10 cellular contexts compared by ENCODE assay signal in the genomic region with DNA sequence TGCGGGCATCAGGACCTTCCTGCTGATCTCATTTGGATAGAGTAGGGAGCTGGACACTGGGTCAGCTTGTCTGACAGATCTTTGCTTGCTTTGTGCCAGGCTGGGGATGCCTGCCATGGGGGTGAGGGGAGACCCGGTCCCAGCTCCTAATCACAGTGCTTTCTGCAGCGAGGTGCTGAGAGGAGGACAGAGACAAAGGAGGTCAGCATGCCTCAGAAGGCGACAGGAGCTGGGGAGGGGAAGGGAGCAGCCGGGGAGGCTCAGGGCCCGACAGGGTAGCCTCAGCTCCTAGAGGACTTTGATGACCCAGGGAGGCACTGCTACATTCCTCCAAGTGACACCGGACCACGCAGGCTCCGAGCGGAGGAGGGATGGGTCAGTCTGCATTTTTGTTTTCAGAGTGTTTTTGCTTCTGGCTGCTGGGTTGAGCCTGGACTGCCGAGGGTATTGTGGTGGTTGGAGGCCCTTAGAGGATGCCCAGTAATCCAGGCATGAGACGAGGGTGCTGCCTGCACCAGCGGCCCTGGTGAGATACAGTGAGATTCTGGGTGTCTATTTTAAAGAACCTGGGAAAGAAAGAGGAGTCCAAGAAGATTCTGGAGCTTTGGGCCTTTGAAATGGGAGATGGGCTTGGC. TPM values are rescaled to one million over a fixed set of nuclear protein-coding genes. Genes with fewer than 3 reads are reported as not detected.
DNase-seq lines count a peak whose midpoint lies in the region; ATAC-seq and TF ChIP-seq lines count a peak whose summit lies in the region.
"Had no signal": no experiment of that assay in that cellular context is flagged by ENCODE, and none has a peak within 500 bp of the region (broad histone marks: within the 10 kb centered on the region; RNA-seq: fewer than 3 reads in every experiment).

No MANE protein-coding gene starts in this region.

- no peaks in the 10 kb centered on the region for H3K9me2 ChIP-seq in OCI-LY1 (ENCODE audit: low read depth, low read length)

- H3K27ac ChIP-seq in OCI-LY1 (ENCODE audit: low read depth, low read length, poor library complexity, severe bottlenecking) (peak overlapping the region; percentile 97), cardiac muscle cell (peak overlapping the region; percentile 93), prostate gland (peak overlapping the region; percentile 67 to 78)
- H3K27ac ChIP-seq: HL-60 had no signal

- 43% methylated on average over 13 of the region's 13 CpGs for WGBS in prostate gland
- 69 to 79% methylated on average over 12 to 13 of the region's 13 CpGs for WGBS in lower leg skin, 2 donors

- H3K9me3 ChIP-seq in Caco-2 (no peaks in the 10 kb centered on the region), OCI-LY1 (ENCODE audit: low read length) (no peaks in the 10 kb centered on the region), cardiac muscle cell (ENCODE audit: low read depth) (no peaks in the 10 kb centered on the region), prostate gland (no peaks in the 10 kb centered on the region)

- H3K27me3 ChIP-seq in Caco-2 (replicated peaks; ENCODE audit: control insufficient read depth, insufficient read depth, low read length) (no peaks in the 10 kb centered on the region), OCI-LY1 (ENCODE audit: insufficient read depth, low read length) (no peaks in the 10 kb centered on the region), cardiac muscle cell (no peaks in the 10 kb centered on the region), prostate gland (replicated peaks; ENCODE audit: insufficient read depth) (no peaks in the 10 kb centered on the region)

- TF ChIP-seq CTCF in Caco-2 (IDR thresholded peaks at IDR 0.05; ENCODE audit: insufficient read depth in 1 of 2, low read depth in 1 of 2, low read length in 1 of 2, severe bottlenecking in 1 of 2, unreplicated experiment in 1 of 2) = no peak
- no peak for TF ChIP-seq CTCF in OCI-LY1 (IDR thresholded peaks at IDR 0.05; ENCODE audit: low read length)
- no peak for TF ChIP-seq CTCF in cardiac muscle cell (IDR thresholded peaks at IDR 0.05; ENCODE audit: low read depth, low read length)
- TF ChIP-seq CTCF in prostate gland (IDR thresholded peaks at IDR 0.05) = no peak
- TF ChIP-seq CTCF in lower leg skin (IDR thresholded peaks at IDR 0.05) = no peak

- H3K4me3 ChIP-seq in Caco-2 (ENCODE audit: low read depth, low read length) = no peak overlapping the region
- H3K4me3 ChIP-seq in OCI-LY1 (ENCODE audit: low read depth, low read length, poor library complexity, severe bottlenecking) = peak overlapping the region; percentile 74
- no peak overlapping the region for H3K4me3 ChIP-seq in cardiac muscle cell
- H3K4me3 ChIP-seq in prostate gland = no peak overlapping the region
- no peak overlapping the region for H3K4me3 ChIP-seq in lower leg skin (ENCODE audit: low read depth, poor library complexity, severe bottlenecking)

- CTCF ChIA-PET in Caco-2 (lab: Charles Lee) = no interaction called here

- no peaks in the 10 kb centered on the region for H3K27me3 Mint-ChIP-seq in Caco-2 (ENCODE audit: insufficient read depth, unreplicated experiment)

- peaks cover 25% of the 10 kb centered on the region for H3K36me3 Mint-ChIP-seq in Caco-2 (ENCODE audit: insufficient read depth, unreplicated experiment)

- intact Hi-C loops in Caco-2 (cut with micrococcal nuclease; ENCODE audit: unreplicated experiment) (no loop called here), prostate gland (cut with DNase I) (loop anchor here (10.0 kb wide), 1 partner anchor 316 kb away; the partner anchor contains the start of gene PMEPA1), lower leg skin (cut with DNase I; ENCODE audit: low total_unique reads) (no loop called here)

- no peak overlapping the region for H3K4me3 Mint-ChIP-seq in Caco-2 (ENCODE audit: unreplicated experiment)

- no peak for ATAC-seq in GM18868 (IDR thresholded peaks at IDR 0.05; ENCODE audit: unreplicated experiment)

- H3K4me1 ChIP-seq in Caco-2 (no peaks in the 10 kb centered on the region), OCI-LY1 (ENCODE audit: insufficient read depth, low read length, severe bottlenecking) (peaks cover 77% of the 10 kb centered on the region), cardiac muscle cell (ENCODE audit: low read depth) (peaks cover 70% of the 10 kb centered on the region), prostate gland (replicated peaks) (no peaks in the 10 kb centered on the region)

- H3K9me3 Mint-ChIP-seq in Caco-2 (ENCODE audit: unreplicated experiment) = no peaks in the 10 kb centered on the region

- peak overlapping the region; percentile 47 for H3K27ac Mint-ChIP-seq in Caco-2 (ENCODE audit: unreplicated experiment)

- DNase-seq in Caco-2 (no peak), cardiac muscle cell (ENCODE audit: low read depth in 1 of 2, low spot score in 1 of 2) (no peak), prostate gland (ENCODE audit: low spot score) (no peak), LoVo (ENCODE audit: low spot score) (no peak), lower leg skin (ENCODE audit: low spot score in 2 of 2) (no peak), activated gamma-delta T cell treated with Interleukin-2 at 50 U/mL for 16 hours (no peak)
- DNase-seq: NCI-H524 had no signal

- H3K4me2 ChIP-seq in OCI-LY1 (ENCODE audit: low read length) = peak overlapping the region; percentile 95

- H2AFZ ChIP-seq in OCI-LY1 (ENCODE audit: low read length) = no peak overlapping the region

- H3K9ac ChIP-seq in OCI-LY1 (ENCODE audit: low read length) = peak overlapping the region; percentile 89

- BruUV-seq in Caco-2 (replicated peaks; lab: Mats Ljungman, UMichigan) = no TSS peak

- POLR2A ChIA-PET in Caco-2 (lab: Charles Lee) = no interaction called here

- no peak for TF ChIP-seq POLR2A in prostate gland (IDR thresholded peaks at IDR 0.05)
- no peak for TF ChIP-seq POLR2A in lower leg skin (IDR thresholded peaks at IDR 0.05)

- H4K20me1 ChIP-seq in OCI-LY1 (ENCODE audit: insufficient read depth, low read length) = no peaks in the 10 kb centered on the region

- peaks cover 2% of the 10 kb centered on the region for H3K4me1 Mint-ChIP-seq in Caco-2 (ENCODE audit: low read depth, unreplicated experiment)

- H3K79me2 ChIP-seq in OCI-LY1 (ENCODE audit: insufficient read depth, low read length) = peaks cover 16% of the 10 kb centered on the region

- peaks cover 12% of the 10 kb centered on the region; the same call in 1 of the 2 replicates for H3F3A ChIP-seq in OCI-LY1 (ENCODE audit: insufficient read depth, low read length)

- H3K36me3 ChIP-seq in Caco-2 (ENCODE audit: control insufficient read depth, insufficient read depth, low read length) (peaks cover 14% of the 10 kb centered on the region), OCI-LY1 (ENCODE audit: insufficient read depth, low read length) (peaks cover 95% of the 10 kb centered on the region), cardiac muscle cell (peaks cover 87% of the 10 kb centered on the region), prostate gland (peaks cover 0 to 6% of the 10 kb centered on the region in 2 donors)

RNA-seq across cellular contexts. Expression of gene RBM38, which starts 7.8 kb away (rescaled TPM):
- 34.4 and 39.2 TPM in 2 replicates for total RNA-seq in Caco-2 (2022)
- 420 and 625 TPM in 2 replicates for total RNA-seq in cardiac muscle cell
- 404 and 626 TPM in 2 replicates for polyA plus RNA-seq in cardiac muscle cell
- 100 to 1,000 TPM in 1 of 2 donors, 10 to 100 TPM in 1; 29.9 to 104 TPM for total RNA-seq in prostate gland
- total RNA-seq in lower leg skin = 10 to 100 TPM in 2 of 4 donors, 1 to 10 TPM in 2; 6.2 to 13.3 (median 11.2) TPM

RNA-seq across cellular contexts. Expression of gene RAE1, which starts 48.0 kb away (rescaled TPM):
- 133 and 138 TPM in 2 replicates for total RNA-seq in Caco-2 (2022)
- 34.2 and 46.1 TPM in 2 replicates for total RNA-seq in cardiac muscle cell
- 72.4 and 74.1 TPM in 2 replicates for polyA plus RNA-seq in cardiac muscle cell
- 10 to 100 TPM; 21.7 to 49.9 TPM for total RNA-seq in prostate gland
- total RNA-seq in lower leg skin = 10 to 100 TPM; 30.5 to 45.7 (median 34.5) TPM
